Comparison of ENCODE assay signal across 1 cellular context in genomic region chr12:2812290-2813213, GRCh38.
TF ChIP-seq lines count a peak whose summit lies in the region.

Gene ITFG2 (plus strand): TSS chr12:2812668. CDS start chr12:2812761, 93 bp downstream.

TF ChIP-seq in HepG2, 621 proteins besides CTCF, POLR2A, EP300 and RAD21 (continued from another document and continues in another):
- peak; percentile 92 for TF ChIP-seq PHF21A (CRISPR knock-in tag; IDR thresholded peaks at IDR 0.05)
- peak; percentile 46 for TF ChIP-seq ZNF124 (CRISPR knock-in tag; IDR thresholded peaks at IDR 0.05)
- no peak for TF ChIP-seq ZBTB49 (CRISPR knock-in tag; IDR thresholded peaks at IDR 0.05; ENCODE audit: borderline replicate concordance)
- no peak for TF ChIP-seq HMG20A (CRISPR knock-in tag; IDR thresholded peaks at IDR 0.05; ENCODE audit: borderline replicate concordance)
- TF ChIP-seq ZFP90 (CRISPR knock-in tag; IDR thresholded peaks at IDR 0.05; ENCODE audit: borderline replicate concordance): peak; percentile 81
- no peak; the same call in 1 of the 2 replicates for TF ChIP-seq ZNF136 (CRISPR knock-in tag; IDR thresholded peaks at IDR 0.05; ENCODE audit: low read depth)
- peak; percentile 85; the same call in 1 of the 2 replicates for TF ChIP-seq XBP1 (CRISPR knock-in tag; IDR thresholded peaks at IDR 0.05)
- 0 out of 2 replicates have a peak, but pooled peaks have one; percentile 48 for TF ChIP-seq SNAPC4 (CRISPR knock-in tag; IDR thresholded peaks at IDR 0.05)
- TF ChIP-seq EHMT2 (IDR thresholded peaks at IDR 0.05; ENCODE audit: borderline replicate concordance, low read depth, low read length): no peak
- peak; percentile 84; the same call in 1 of the 2 replicates for TF ChIP-seq SMAD1 (CRISPR knock-in tag; IDR thresholded peaks at IDR 0.05; ENCODE audit: borderline replicate concordance, low read depth)
- TF ChIP-seq ZFP36 (IDR thresholded peaks at IDR 0.05; ENCODE audit: borderline replicate concordance, low read depth, low read length, partially characterized antibody): no peak
- TF ChIP-seq ZFP91 (CRISPR knock-in tag; IDR thresholded peaks at IDR 0.05; ENCODE audit: borderline replicate concordance): peak; percentile 90
- no peak for TF ChIP-seq NFRKB (IDR thresholded peaks at IDR 0.05)
- peak; percentile 98 for TF ChIP-seq BHLHE40 (IDR thresholded peaks at IDR 0.05; ENCODE audit: low read length)
- TF ChIP-seq MTA3 (CRISPR knock-in tag; IDR thresholded peaks at IDR 0.05): no peak
- TF ChIP-seq, protein P1, sequence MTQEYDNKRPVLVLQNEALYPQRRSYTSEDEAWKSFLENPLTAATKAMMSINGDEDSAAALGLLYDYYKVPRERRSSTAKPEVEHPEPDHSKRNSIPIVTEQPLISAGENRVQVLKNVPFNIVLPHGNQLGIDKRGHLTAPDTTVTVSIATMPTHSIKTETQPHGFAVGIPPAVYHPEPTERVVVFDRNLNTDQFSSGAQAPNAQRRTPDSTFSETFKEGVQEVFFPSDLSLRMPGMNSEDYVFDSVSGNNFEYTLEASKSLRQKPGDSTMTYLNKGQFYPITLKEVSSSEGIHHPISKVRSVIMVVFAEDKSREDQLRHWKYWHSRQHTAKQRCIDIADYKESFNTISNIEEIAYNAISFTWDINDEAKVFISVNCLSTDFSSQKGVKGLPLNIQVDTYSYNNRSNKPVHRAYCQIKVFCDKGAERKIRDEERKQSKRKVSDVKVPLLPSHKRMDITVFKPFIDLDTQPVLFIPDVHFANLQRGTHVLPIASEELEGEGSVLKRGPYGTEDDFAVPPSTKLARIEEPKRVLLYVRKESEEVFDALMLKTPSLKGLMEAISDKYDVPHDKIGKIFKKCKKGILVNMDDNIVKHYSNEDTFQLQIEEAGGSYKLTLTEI (CRISPR knock-in tag; conservative IDR thresholded peaks at IDR 0.05): no peak
- peak; percentile 96 for TF ChIP-seq GABPB1 (CRISPR knock-in tag; IDR thresholded peaks at IDR 0.05)
- no peak for TF ChIP-seq HDAC6 (IDR thresholded peaks at IDR 0.05; ENCODE audit: low read depth, low read length)
- TF ChIP-seq, protein P2, sequence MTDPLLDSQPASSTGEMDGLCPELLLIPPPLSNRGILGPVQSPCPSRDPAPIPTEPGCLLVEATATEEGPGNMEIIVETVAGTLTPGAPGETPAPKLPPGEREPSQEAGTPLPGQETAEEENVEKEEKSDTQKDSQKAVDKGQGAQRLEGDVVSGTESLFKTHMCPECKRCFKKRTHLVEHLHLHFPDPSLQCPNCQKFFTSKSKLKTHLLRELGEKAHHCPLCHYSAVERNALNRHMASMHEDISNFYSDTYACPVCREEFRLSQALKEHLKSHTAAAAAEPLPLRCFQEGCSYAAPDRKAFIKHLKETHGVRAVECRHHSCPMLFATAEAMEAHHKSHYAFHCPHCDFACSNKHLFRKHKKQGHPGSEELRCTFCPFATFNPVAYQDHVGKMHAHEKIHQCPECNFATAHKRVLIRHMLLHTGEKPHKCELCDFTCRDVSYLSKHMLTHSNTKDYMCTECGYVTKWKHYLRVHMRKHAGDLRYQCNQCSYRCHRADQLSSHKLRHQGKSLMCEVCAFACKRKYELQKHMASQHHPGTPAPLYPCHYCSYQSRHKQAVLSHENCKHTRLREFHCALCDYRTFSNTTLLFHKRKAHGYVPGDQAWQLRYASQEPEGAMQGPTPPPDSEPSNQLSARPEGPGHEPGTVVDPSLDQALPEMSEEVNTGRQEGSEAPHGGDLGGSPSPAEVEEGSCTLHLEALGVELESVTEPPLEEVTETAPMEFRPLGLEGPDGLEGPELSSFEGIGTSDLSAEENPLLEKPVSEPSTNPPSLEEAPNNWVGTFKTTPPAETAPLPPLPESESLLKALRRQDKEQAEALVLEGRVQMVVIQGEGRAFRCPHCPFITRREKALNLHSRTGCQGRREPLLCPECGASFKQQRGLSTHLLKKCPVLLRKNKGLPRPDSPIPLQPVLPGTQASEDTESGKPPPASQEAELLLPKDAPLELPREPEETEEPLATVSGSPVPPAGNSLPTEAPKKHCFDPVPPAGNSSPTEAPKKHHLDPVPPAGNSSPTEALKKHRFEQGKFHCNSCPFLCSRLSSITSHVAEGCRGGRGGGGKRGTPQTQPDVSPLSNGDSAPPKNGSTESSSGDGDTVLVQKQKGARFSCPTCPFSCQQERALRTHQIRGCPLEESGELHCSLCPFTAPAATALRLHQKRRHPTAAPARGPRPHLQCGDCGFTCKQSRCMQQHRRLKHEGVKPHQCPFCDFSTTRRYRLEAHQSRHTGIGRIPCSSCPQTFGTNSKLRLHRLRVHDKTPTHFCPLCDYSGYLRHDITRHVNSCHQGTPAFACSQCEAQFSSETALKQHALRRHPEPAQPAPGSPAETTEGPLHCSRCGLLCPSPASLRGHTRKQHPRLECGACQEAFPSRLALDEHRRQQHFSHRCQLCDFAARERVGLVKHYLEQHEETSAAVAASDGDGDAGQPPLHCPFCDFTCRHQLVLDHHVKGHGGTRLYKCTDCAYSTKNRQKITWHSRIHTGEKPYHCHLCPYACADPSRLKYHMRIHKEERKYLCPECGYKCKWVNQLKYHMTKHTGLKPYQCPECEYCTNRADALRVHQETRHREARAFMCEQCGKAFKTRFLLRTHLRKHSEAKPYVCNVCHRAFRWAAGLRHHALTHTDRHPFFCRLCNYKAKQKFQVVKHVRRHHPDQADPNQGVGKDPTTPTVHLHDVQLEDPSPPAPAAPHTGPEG (CRISPR knock-in tag; IDR thresholded peaks at IDR 0.05): peak; percentile 88
- no peak for TF ChIP-seq ZNF260 (CRISPR knock-in tag; IDR thresholded peaks at IDR 0.05; ENCODE audit: borderline replicate concordance, low read depth)
- TF ChIP-seq TBP (CRISPR knock-in tag; IDR thresholded peaks at IDR 0.05): no peak
- no peak for TF ChIP-seq FOXP1 (IDR thresholded peaks at IDR 0.05)
- no peak for TF ChIP-seq FOXP1 (CRISPR knock-in tag; IDR thresholded peaks at IDR 0.05)
- peak; percentile 84 for TF ChIP-seq ZNF343 (CRISPR knock-in tag; IDR thresholded peaks at IDR 0.05)
- peak; percentile 57; the same call in 1 of the 2 replicates for TF ChIP-seq ZBTB43 (CRISPR knock-in tag; conservative IDR thresholded peaks at IDR 0.05)
- TF ChIP-seq SSRP1 (CRISPR knock-in tag; IDR thresholded peaks at IDR 0.05): peak; percentile 54; the same call in 1 of the 2 replicates
- TF ChIP-seq FLYWCH1 (CRISPR knock-in tag; IDR thresholded peaks at IDR 0.05): no peak
- TF ChIP-seq ZNF784 (CRISPR knock-in tag; IDR thresholded peaks at IDR 0.05; ENCODE audit: borderline replicate concordance): peak; percentile 83; the same call in 1 of the 2 replicates
- peak; percentile 72 for TF ChIP-seq ZNF12 (CRISPR knock-in tag; IDR thresholded peaks at IDR 0.05)
- peak; percentile 53; the same call in 1 of the 2 replicates for TF ChIP-seq SMAD3 (CRISPR knock-in tag; IDR thresholded peaks at IDR 0.05)
- peak; percentile 98 for TF ChIP-seq FOXC1 (CRISPR knock-in tag; IDR thresholded peaks at IDR 0.05; ENCODE audit: borderline replicate concordance)
- no peak for TF ChIP-seq MLLT10 (CRISPR knock-in tag; IDR thresholded peaks at IDR 0.05)
- TF ChIP-seq MTERF4 (CRISPR knock-in tag; IDR thresholded peaks at IDR 0.05): no peak
- peak; percentile 51 to 54; a peak in 1 of 4 replicates for TF ChIP-seq KLF16 (CRISPR knock-in tag; IDR thresholded peaks at IDR 0.05)
- no peak for TF ChIP-seq BATF2 (CRISPR knock-in tag; IDR thresholded peaks at IDR 0.05)
- 0 out of 2 replicates have a peak, but pooled peaks have one; percentile 64 for TF ChIP-seq ZNF776 (CRISPR knock-in tag; IDR thresholded peaks at IDR 0.05)
- no peak for TF ChIP-seq NFE2L2 (IDR thresholded peaks at IDR 0.05; ENCODE audit: low read length)
- no peak for TF ChIP-seq ONECUT2 (CRISPR knock-in tag; IDR thresholded peaks at IDR 0.05)
- peak; percentile 95 for TF ChIP-seq ASH2L (IDR thresholded peaks at IDR 0.05; ENCODE audit: insufficient read length, low read depth, low read length)
- TF ChIP-seq RXRB (CRISPR knock-in tag; IDR thresholded peaks at IDR 0.05; ENCODE audit: borderline replicate concordance): peak; percentile 66; the same call in 1 of the 2 replicates
